ENCODE assay signal across 17 cellular contexts in genomic region chr22:49354516-49355205, GRCh38.
DNase-seq lines count a peak whose midpoint lies in the region; ATAC-seq and TF ChIP-seq lines count a peak whose summit lies in the region.
"Had no signal": no experiment of that assay in that cellular context is flagged by ENCODE, and none has a peak within 500 bp of the region (broad histone marks: within the 10 kb centered on the region; RNA-seq: fewer than 3 reads in every experiment).

No MANE protein-coding gene starts in this region.

- H3K4me2 ChIP-seq in BLaER1 (peak overlapping the region; percentile 95), osteoblast (ENCODE audit: insufficient read depth, low read length) (no peak overlapping the region)

- H3K27ac ChIP-seq in BLaER1 (peak overlapping the region; percentile 78), osteoblast (ENCODE audit: low read depth, low read length) (no peak overlapping the region)

- H3K9ac ChIP-seq in BLaER1: no peak overlapping the region

- H3K9me3 ChIP-seq in BLaER1: peaks cover 44% of the 10 kb centered on the region
- no peaks in the 10 kb centered on the region for H3K9me3 ChIP-seq in osteoblast (ENCODE audit: low read depth, low read length)
- H3K9me3 ChIP-seq: HAP-1 had no signal

- 0 out of 2 replicates have a peak, but pooled peaks cover 4% of the 10 kb centered on the region for H3K36me3 ChIP-seq in BLaER1
- H3K36me3 ChIP-seq in osteoblast (ENCODE audit: insufficient read depth, low read length): no peaks in the 10 kb centered on the region
- H3K36me3 ChIP-seq: HAP-1 had no signal

- peaks cover 73% of the 10 kb centered on the region for H3K4me1 ChIP-seq in BLaER1
- H3K4me1 ChIP-seq in osteoblast (ENCODE audit: insufficient read depth, low read length): no peaks in the 10 kb centered on the region
- H3K4me1 ChIP-seq: HAP-1 had no signal

- H3K4me3 ChIP-seq in BLaER1 (no peak overlapping the region), osteoblast (ENCODE audit: insufficient read depth, low read length) (no peak overlapping the region)
- H3K4me3 ChIP-seq: HAP-1, K562 had no signal

- no peak for ATAC-seq in HG02938 (IDR thresholded peaks at IDR 0.05; ENCODE audit: unreplicated experiment)
- ATAC-seq: K562, PC-3 had no signal

- no peak for TF ChIP-seq CTCF in osteoblast (IDR thresholded peaks at IDR 0.05; ENCODE audit: extremely low read depth, low read depth, low read length)

- no peak overlapping the region for H2AFZ ChIP-seq in osteoblast (ENCODE audit: low read length)

- H3K27me3 ChIP-seq in BLaER1: no peaks in the 10 kb centered on the region
- H3K27me3 ChIP-seq in osteoblast (ENCODE audit: insufficient read depth, low read length): no peaks in the 10 kb centered on the region

- H4K20me1 ChIP-seq in BLaER1: no peaks in the 10 kb centered on the region
- H4K20me1 ChIP-seq in osteoblast (ENCODE audit: insufficient read depth, low read length): no peaks in the 10 kb centered on the region

- no peaks in the 10 kb centered on the region for H3K79me2 ChIP-seq in osteoblast (ENCODE audit: insufficient read depth, low read length)

- DNase-seq in G401 (ENCODE audit: low spot score) (peak; percentile 75), ecto neural progenitor cell (ENCODE audit: low spot score) (peak; percentile 43), osteoblast (ENCODE audit: insufficient read length, low spot score, missing footprints) (peak; percentile 36), NCI-H1092 (lab: John Stamatoyannopoulos, UW) (no peak), NCI-H1436 (lab: John Stamatoyannopoulos, UW) (no peak)
- DNase-seq in activated CD4-positive, alpha-beta T cell treated with anti-CD3 and anti-CD28 coated beads for 48 hours: no peak
- DNase-seq: NCI-H1048; NCI-H1694; NCI-H2107; NCI-H345; NCI-H69; NK-92 treated with Interleukin-12 subunit alpha and Interleukin-12 subunit beta, amount 100 ng/mL, for 24 hours; PC-3 had no signal

- in situ Hi-C loops in G401 (cut with HindIII; ENCODE audit: low sequenced_read_pairs): loop anchor here (5.0 kb wide), 1 partner anchor 283 kb away; no protein-coding TSS in a partner anchor

Comparison
In these comparisons a context has a peak if more than half of its experiments do, and no peak if none do; other contexts are left out.
1. DNase-seq: peak in G401 (single experiment), ecto neural progenitor cell (single experiment) and osteoblast (single experiment); none in NCI-H1092 (single experiment), activated CD4-positive, alpha-beta T cell treated with anti-CD3 and anti-CD28 coated beads for 48 hours (single experiment) and NCI-H1436 (single experiment).